In the genomic region with DNA sequence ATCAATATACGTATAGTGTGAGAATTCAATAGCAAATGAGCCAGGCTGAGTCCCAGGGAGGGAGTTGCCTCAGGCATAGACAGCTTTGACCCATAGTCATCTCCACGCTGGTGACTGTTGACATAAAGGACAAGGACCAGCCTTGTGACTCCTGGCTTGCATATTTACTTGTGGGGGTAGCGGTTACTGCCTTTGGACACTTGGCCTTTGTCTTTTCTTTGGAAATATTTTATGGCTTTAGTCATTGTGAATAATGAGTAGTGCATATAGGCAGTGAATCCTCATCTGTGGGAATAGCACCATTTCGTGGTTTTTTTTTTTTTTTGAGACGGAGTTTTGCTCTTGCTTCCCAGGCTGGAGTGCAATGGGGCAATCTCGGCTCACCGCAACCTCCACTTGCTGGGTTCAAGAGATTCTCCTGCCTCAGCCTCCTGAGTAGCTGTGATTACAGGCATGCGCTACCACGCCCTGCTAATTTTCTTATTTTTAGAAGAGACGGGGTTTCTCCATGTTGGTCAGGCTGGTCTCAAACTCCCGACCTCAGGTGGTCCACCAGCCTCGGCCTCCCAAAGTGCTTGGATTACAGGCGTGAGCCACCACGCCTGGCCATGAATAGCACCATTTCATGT, we compare ENCODE assay signal across 8 cellular contexts.
DNase-seq lines count a peak whose midpoint lies in the region; ATAC-seq, FAIRE-seq and TF ChIP-seq lines count a peak whose summit lies in the region.
"Not testable (repeated sequence)": the region's sequence is repeated elsewhere in the genome, so short reads cannot be mapped to it uniquely, and the experiment has no call there.

No MANE protein-coding gene starts in this region.

- H3K79me2 ChIP-seq in K562 (ENCODE audit: control insufficient read depth, insufficient read depth, low read length): not testable (repeated sequence)

- H3K36me3 ChIP-seq in Panc1 (ENCODE audit: control insufficient read depth, insufficient read depth, low read length); K562 (ENCODE audit: control insufficient read depth, insufficient read depth, low read length); right lobe of liver: not testable (repeated sequence)

- not testable (repeated sequence) for H3K9me1 ChIP-seq in K562 (ENCODE audit: control insufficient read depth, insufficient read depth, low read length)

- TF ChIP-seq RAD21 in A549 (conservative IDR thresholded peaks at IDR 0.05 in 1 of 2, IDR thresholded peaks at IDR 0.05 in 1 of 2): peak in 1 of 2 experiments; percentile 6; a peak in 1 of 5 replicates
- TF ChIP-seq RAD21 in K562 (CRISPR knock-in tag; conservative IDR thresholded peaks at IDR 0.05 in 1 of 2, IDR thresholded peaks at IDR 0.05 in 1 of 2): not testable (repeated sequence)

- POLR2A ChIA-PET in A549 (lab: Yijun Ruan, JAX) (interaction anchor here (0.7 kb wide), 1 partner anchor 67 kb away, joined by 4 read pairs; no protein-coding TSS in a partner anchor), K562 (lab: Yijun Ruan, JAX) (interaction anchor here (0.6 to 0.7 kb wide), 2 partner anchors 8 to 103 kb away, joined by 3 read pairs; no protein-coding TSS in a partner anchor)
- POLR2A ChIA-PET in Panc1 (lab: Charles Lee): not testable (repeated sequence)

- H3K9ac ChIP-seq in K562 (ENCODE audit: insufficient read depth in 1 of 2, low read depth in 2 of 2, low read length in 2 of 2): not testable (repeated sequence)

- peak; percentile 30 to 58; a peak in 2 of 5 replicates for TF ChIP-seq EP300 in A549 (IDR thresholded peaks at IDR 0.05)
- not testable (repeated sequence) for TF ChIP-seq EP300 in K562 (IDR thresholded peaks at IDR 0.05; ENCODE audit: low read length)

- ATAC-seq in A549: peak; percentile 88 to 97
- peak; percentile 96 for ATAC-seq in Panc1
- peak; percentile 45; the same call in 2 of the 3 replicates for ATAC-seq in K562
- ATAC-seq in right lobe of liver: peak; percentile 84 to 93 (median 91)
- peak; percentile 62 for ATAC-seq in sciatic nerve

- DNase-seq in A549 (ENCODE audit: low read depth in 1 of 2, low spot score in 1 of 2) (peak; percentile 24 to 82), EL (peak; percentile 95), HuH-7 (ENCODE audit: low spot score) (peak; percentile 57), Panc1 (ENCODE audit: low read depth, low spot score) (peak; percentile 73), fibroblast of villous mesenchyme (ENCODE audit: low read depth) (peak; percentile 55), right lobe of liver (peak; percentile 33 to 73 (median 66))
- not testable (repeated sequence) for DNase-seq in K562 (ENCODE audit: extremely low read depth in 1 of 4, low spot score in 3 of 4); sciatic nerve (ENCODE audit: low spot score)

- not testable (repeated sequence) for TF ChIP-seq CTCF in A549 (IDR thresholded peaks at IDR 0.05); Panc1 (IDR thresholded peaks at IDR 0.05); K562 (IDR thresholded peaks at IDR 0.05 in 2 of 3, conservative IDR thresholded peaks at IDR 0.05 in 1 of 3; ENCODE audit: insufficient read depth in 2 of 3, low read depth in 1 of 3, low read length in 3 of 3); fibroblast of villous mesenchyme (IDR thresholded peaks at IDR 0.05; ENCODE audit: insufficient read depth, low read depth, low read length); right lobe of liver (IDR thresholded peaks at IDR 0.05)

- H4K20me1 ChIP-seq in K562 (replicated peaks; ENCODE audit: control insufficient read depth, insufficient read depth, low read length): not testable (repeated sequence)

- H2AFZ ChIP-seq in K562 (ENCODE audit: low read depth, low read length): not testable (repeated sequence)

- WGBS in A549 (ENCODE audit: missing lambda C conversion rate): 51% methylated on average over 14 of the region's 14 CpGs
- WGBS in K562 (ENCODE audit: insufficient coverage, low coverage, missing lambda C conversion rate): 81% methylated on average over 14 of the region's 14 CpGs
- 41% methylated on average over 8 of the region's 14 CpGs for WGBS in right lobe of liver (ENCODE audit: insufficient coverage, low coverage, low lambda C conversion rate, missing lambda C conversion rate)

- in situ Hi-C loops in Panc1 (cut with HindIII; ENCODE audit: low pct_unique_long_range_greater_than_20kb, low sequenced_read_pairs): loop anchor here (25.0 kb wide), 1 partner anchor 185 kb away; a partner anchor contains a TSS
- in situ Hi-C loops in K562 (cut with MboI): not testable (repeated sequence)

- intact Hi-C loops in Panc1 (cut with micrococcal nuclease; ENCODE audit: unreplicated experiment); K562 (cut with micrococcal nuclease); right lobe of liver (cut with DNase I); sciatic nerve (cut with DNase I): not testable (repeated sequence)

- H3K4me1 ChIP-seq in A549: peaks cover 77% of the 10 kb centered on the region
- peaks cover 27% of the 10 kb centered on the region for H3K4me1 ChIP-seq in Panc1 (ENCODE audit: control insufficient read depth, insufficient read depth, low read length)
- not testable (repeated sequence) for H3K4me1 ChIP-seq in K562 (replicated peaks in 1 of 2; ENCODE audit: control insufficient read depth in 2 of 2, insufficient read depth in 2 of 2, low read length in 2 of 2)
- peaks cover 0 to 53% (median 13%) of the 10 kb centered on the region in 4 donors for H3K4me1 ChIP-seq in right lobe of liver

- BruUV-seq in Panc1 (replicated peaks; lab: Mats Ljungman, UMichigan); K562 (replicated peaks; lab: Mats Ljungman, UMichigan): not testable (repeated sequence)

- H3K27ac ChIP-seq in A549 (peak overlapping the region; percentile 84 to 90), Panc1 (ENCODE audit: low read length) (peak overlapping the region; percentile 69; the same call in 1 of the 2 replicates), right lobe of liver (peak overlapping the region; percentile 72 to 98 (median 89))
- H3K27ac ChIP-seq in K562 (ENCODE audit: extremely low read depth, low read depth, low read length): not testable (repeated sequence)

- not testable (repeated sequence) for FAIRE-seq in A549 (lab: Jason Lieb, UNC); K562 (lab: Jason Lieb, UNC)

- H3K27me3 ChIP-seq in Panc1 (ENCODE audit: control insufficient read depth, insufficient read depth, low read length); K562 (ENCODE audit: control insufficient read depth in 2 of 2, insufficient read depth in 2 of 2, low read length in 2 of 2); right lobe of liver: not testable (repeated sequence)

- TF ChIP-seq POLR2A in A549 (IDR thresholded peaks at IDR 0.05; ENCODE audit: low read length); K562 (conservative IDR thresholded peaks at IDR 0.05); right lobe of liver (IDR thresholded peaks at IDR 0.05): not testable (repeated sequence)

- CTCF ChIA-PET in A549 (lab: Yijun Ruan, JAX); Panc1 (lab: Charles Lee); K562 (lab: Yijun Ruan, JAX; ENCODE audit: low intra/inter-chr PET ratio): not testable (repeated sequence)

- H3K4me2 ChIP-seq in A549: peak overlapping the region; percentile 81
- not testable (repeated sequence) for H3K4me2 ChIP-seq in K562 (ENCODE audit: insufficient read depth, low read length)

- not testable (repeated sequence) for H3K9me3 ChIP-seq in A549; Panc1 (ENCODE audit: control insufficient read depth, insufficient read depth, low read depth, low read length); K562 (replicated peaks; ENCODE audit: control insufficient read depth, insufficient read depth, low read depth, low read length); right lobe of liver

- not testable (repeated sequence) for H3K4me3 ChIP-seq in A549; Panc1 (ENCODE audit: low read depth in 2 of 2, low read length in 2 of 2); K562; fibroblast of villous mesenchyme (ENCODE audit: low read depth, low read length)
- peak overlapping the region in 1 of 3 donors; percentile 9 for H3K4me3 ChIP-seq in right lobe of liver

TF ChIP-seq in A549, 52 proteins besides CTCF, POLR2A, EP300 and RAD21 (continues in another document):
- TF ChIP-seq FOSL2 (IDR thresholded peaks at IDR 0.05) (0 out of 2 replicates have a peak, but pooled peaks have one; percentile 39), FOSL2 (CRISPR knock-in tag; IDR thresholded peaks at IDR 0.05) (peak; percentile 71), JUNB (IDR thresholded peaks at IDR 0.05) (peak; percentile 53; the same call in 1 of the 2 replicates)
- TF ChIP-seq, protein P1, sequence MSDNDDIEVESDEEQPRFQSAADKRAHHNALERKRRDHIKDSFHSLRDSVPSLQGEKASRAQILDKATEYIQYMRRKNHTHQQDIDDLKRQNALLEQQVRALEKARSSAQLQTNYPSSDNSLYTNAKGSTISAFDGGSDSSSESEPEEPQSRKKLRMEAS (IDR thresholded peaks at IDR 0.05): peak; percentile 64

TF ChIP-seq in K562, 482 proteins besides CTCF, POLR2A, EP300 and RAD21:
- 0 out of 4 replicates have a peak, but pooled peaks of 1 of the 2 experiments have one; percentile 28 for TF ChIP-seq FOXA3 (CRISPR knock-in tag; conservative IDR thresholded peaks at IDR 0.05 in 1 of 2, IDR thresholded peaks at IDR 0.05 in 1 of 2)

Comparison
In these comparisons a context has a peak if more than half of its experiments do, and no peak if none do; other contexts are left out.
1. ATAC-seq: peak in every context shown above with its lines; median percentile 96 in Panc1; 92 in A549; 91 in right lobe of liver; 62 in sciatic nerve; 45 in K562.